Comparison of ENCODE assay signal across 17 cellular contexts in genomic region chr4:112210777-112211176, GRCh38. TPM values are rescaled to one million over a fixed set of nuclear protein-coding genes. Genes with fewer than 3 reads are reported as not detected.
DNase-seq lines count a peak whose midpoint lies in the region; ATAC-seq and TF ChIP-seq lines count a peak whose summit lies in the region.
"Had no signal": no experiment of that assay in that cellular context is flagged by ENCODE, and none has a peak within 500 bp of the region (broad histone marks: within the 10 kb centered on the region; RNA-seq: fewer than 3 reads in every experiment).

No MANE protein-coding gene starts in this region.

- no peaks in the 10 kb centered on the region for H3K27me3 ChIP-seq in IMR-90 (ENCODE audit: control insufficient read depth, insufficient read depth, low read length)
- H3K27me3 ChIP-seq in naive thymus-derived CD4-positive, alpha-beta T cell (ENCODE audit: control insufficient read depth in 2 of 2, insufficient read depth in 2 of 2, low read length in 2 of 2) = no peaks in the 10 kb centered on the region
- H3K27me3 ChIP-seq in Karpas-422 (ENCODE audit: low read length) = no peaks in the 10 kb centered on the region

- DNase-seq in GM03348 (ENCODE audit: low spot score) = peak; percentile 9
- no peak for DNase-seq in IMR-90
- DNase-seq in cardiac fibroblast (ENCODE audit: low read depth in 2 of 2) = peak; percentile 15 to 26
- peak; percentile 27 to 51 for DNase-seq in foreskin fibroblast
- no peak for DNase-seq in naive thymus-derived CD4-positive, alpha-beta T cell
- no peak for DNase-seq in stimulated activated CD4-positive, alpha-beta T cell treated with anti-CD3 and anti-CD28 coated beads, Interleukin-4, amount 100 ng/mL, for 24 hours
- DNase-seq in pons (ENCODE audit: low spot score) = no peak
- no peak for DNase-seq in Karpas-422
- DNase-seq: BE2C; C1 segment of cervical spinal cord; Caco-2; CD4-positive, CD25-positive, alpha-beta regulatory T cell; CD8-positive, alpha-beta memory T cell; H7; KBM-7 had no signal

- no peak for TF ChIP-seq POLR2A in IMR-90 (IDR thresholded peaks at IDR 0.05; ENCODE audit: low read depth, low read length)

- H3K23ac ChIP-seq in IMR-90 (ENCODE audit: low read depth, low read length) = no peak overlapping the region

- no peak overlapping the region for H3K9ac ChIP-seq in IMR-90 (ENCODE audit: low read depth, low read length)
- no peak overlapping the region for H3K9ac ChIP-seq in Karpas-422 (ENCODE audit: low read length)

- no peak overlapping the region for H3K4me3 Mint-ChIP-seq in naive thymus-derived CD4-positive, alpha-beta T cell
- H3K4me3 Mint-ChIP-seq: CD4-positive, CD25-positive, alpha-beta regulatory T cell; CD8-positive, alpha-beta memory T cell; GM23338 had no signal

- H3K79me2 ChIP-seq in Karpas-422 (ENCODE audit: low read length) = no peaks in the 10 kb centered on the region

- H2BK20ac ChIP-seq in IMR-90 (ENCODE audit: low read depth, low read length) = no peak overlapping the region

- H3K4me2 ChIP-seq in IMR-90 (ENCODE audit: low read depth, low read length) (no peak overlapping the region), Karpas-422 (ENCODE audit: low read depth, low read length, poor library complexity, severe bottlenecking) (no peak overlapping the region)
- H3K4me2 ChIP-seq: GM23338 had no signal

- H3K4me1 ChIP-seq in IMR-90 (ENCODE audit: control insufficient read depth, insufficient read depth, low read length) (peaks cover 3% of the 10 kb centered on the region), Karpas-422 (ENCODE audit: low read length) (peaks cover 4% of the 10 kb centered on the region; the same call in 1 of the 2 replicates)
- no peaks in the 10 kb centered on the region for H3K4me1 ChIP-seq in naive thymus-derived CD4-positive, alpha-beta T cell (ENCODE audit: control insufficient read depth in 2 of 2, insufficient read depth in 2 of 2, low read length in 2 of 2)
- H3K4me1 ChIP-seq: BE2C, Caco-2 had no signal

- H2AK9ac ChIP-seq in IMR-90 (replicated peaks; ENCODE audit: low read depth, low read length, poor library complexity) = no peak overlapping the region

- H4K91ac ChIP-seq in IMR-90 (ENCODE audit: insufficient read depth, low read depth, low read length) = no peak overlapping the region

- H3K9me3 Mint-ChIP-seq in naive thymus-derived CD4-positive, alpha-beta T cell = no peaks in the 10 kb centered on the region
- H3K9me3 Mint-ChIP-seq: CD4-positive, CD25-positive, alpha-beta regulatory T cell; CD8-positive, alpha-beta memory T cell had no signal

- no peaks in the 10 kb centered on the region for H3K79me1 ChIP-seq in IMR-90 (ENCODE audit: low read depth in 1 of 2, low read length in 2 of 2)

- no peak overlapping the region for H3K27ac Mint-ChIP-seq in naive thymus-derived CD4-positive, alpha-beta T cell
- H3K27ac Mint-ChIP-seq: CD8-positive, alpha-beta memory T cell; GM23338 had no signal

- in situ Hi-C loops in IMR-90 (cut with MboI; ENCODE audit: low sequenced_read_pairs) = no loop called here

- CTCF ChIA-PET in IMR-90 (lab: Yijun Ruan, JAX) = interaction anchor here (0.6 kb wide), 1 partner anchor 11 kb away, joined by 3 read pairs; no protein-coding TSS in a partner anchor
- CTCF ChIA-PET in naive thymus-derived CD4-positive, alpha-beta T cell (lab: Charles Lee) = no interaction called here

- H3K4me3 ChIP-seq in IMR-90 (ENCODE audit: insufficient read depth, low read depth, low read length) = no peak overlapping the region
- H3K4me3 ChIP-seq in cardiac fibroblast (replicated peaks in 1 of 2; ENCODE audit: low read depth in 2 of 2, low read length in 2 of 2) = no peak overlapping the region
- no peak overlapping the region for H3K4me3 ChIP-seq in foreskin fibroblast (ENCODE audit: low read depth in 1 of 2, low read length in 2 of 2)
- no peak overlapping the region for H3K4me3 ChIP-seq in naive thymus-derived CD4-positive, alpha-beta T cell (ENCODE audit: low read length)
- no peak overlapping the region for H3K4me3 ChIP-seq in Karpas-422 (ENCODE audit: low read length)
- H3K4me3 ChIP-seq: GM23338 had no signal

- H3K9me3 ChIP-seq in IMR-90 (ENCODE audit: control insufficient read depth, insufficient read depth, low read length) (no peaks in the 10 kb centered on the region), Karpas-422 (ENCODE audit: low read length) (no peaks in the 10 kb centered on the region)
- no peaks in the 10 kb centered on the region for H3K9me3 ChIP-seq in naive thymus-derived CD4-positive, alpha-beta T cell (ENCODE audit: control insufficient read depth in 2 of 3, low read length in 3 of 3)
- H3K9me3 ChIP-seq: BE2C had no signal

- H3K18ac ChIP-seq in IMR-90 (ENCODE audit: low read depth, low read length) = no peak overlapping the region

- H2AFZ ChIP-seq in IMR-90 (replicated peaks; ENCODE audit: low read length, poor library complexity) = no peak overlapping the region
- H2AFZ ChIP-seq in Karpas-422 (ENCODE audit: low read length) = no peak overlapping the region
- H2AFZ ChIP-seq: GM23338 had no signal

- no peak for TF ChIP-seq CTCF in IMR-90 (conservative IDR thresholded peaks at IDR 0.05; ENCODE audit: low read depth, low read length)
- no peak for TF ChIP-seq CTCF in cardiac fibroblast (IDR thresholded peaks at IDR 0.05; ENCODE audit: low read depth, low read length)
- no peak for TF ChIP-seq CTCF in foreskin fibroblast (IDR thresholded peaks at IDR 0.05; ENCODE audit: low read depth, low read length)

- no peak overlapping the region for H3K4ac ChIP-seq in IMR-90 (ENCODE audit: low read depth, low read length)

- no peak overlapping the region for H2BK15ac ChIP-seq in IMR-90 (ENCODE audit: low read depth, low read length)

- H4K5ac ChIP-seq in IMR-90 (ENCODE audit: low read depth, low read length) = no peak overlapping the region

- no peak overlapping the region for H3K56ac ChIP-seq in IMR-90 (ENCODE audit: extremely low read depth, insufficient read depth, low read length)

- H3K27ac ChIP-seq in IMR-90 (ENCODE audit: insufficient read depth, low read length) (no peak overlapping the region), Karpas-422 (ENCODE audit: low read length) (no peak overlapping the region)
- no peak overlapping the region for H3K27ac ChIP-seq in naive thymus-derived CD4-positive, alpha-beta T cell (ENCODE audit: low read depth, low read length)
- H3K27ac ChIP-seq: HL-60 had no signal

- ATAC-seq in IMR-90 (ENCODE audit: low read depth) = no peak
- no peak for ATAC-seq in naive thymus-derived CD4-positive, alpha-beta T cell
- ATAC-seq: GM23338 had no signal

- no peaks in the 10 kb centered on the region for H3K36me3 Mint-ChIP-seq in naive thymus-derived CD4-positive, alpha-beta T cell
- H3K36me3 Mint-ChIP-seq: CD4-positive, CD25-positive, alpha-beta regulatory T cell; CD8-positive, alpha-beta memory T cell had no signal

- H2BK120ac ChIP-seq in IMR-90 (ENCODE audit: low read depth, low read length) = no peak overlapping the region

- no TSS peak for BruUV-seq in IMR-90 (replicated peaks; lab: Mats Ljungman, UMichigan)

- H3K36me3 ChIP-seq in IMR-90 (ENCODE audit: control insufficient read depth, insufficient read depth, low read length) = no peaks in the 10 kb centered on the region
- no peaks in the 10 kb centered on the region for H3K36me3 ChIP-seq in naive thymus-derived CD4-positive, alpha-beta T cell (ENCODE audit: control insufficient read depth in 2 of 3, insufficient read depth in 3 of 3, low read length in 3 of 3)
- no peaks in the 10 kb centered on the region for H3K36me3 ChIP-seq in Karpas-422 (ENCODE audit: insufficient read depth, low read length)
- H3K36me3 ChIP-seq: BE2C had no signal

- H3K9me2 ChIP-seq in Karpas-422 (replicated peaks; ENCODE audit: insufficient read depth, low read length) = no peaks in the 10 kb centered on the region

- intact Hi-C loops in IMR-90 (cut with micrococcal nuclease) = no loop called here
- intact Hi-C loops in naive thymus-derived CD4-positive, alpha-beta T cell (cut with micrococcal nuclease) = loop anchor here in 1 of 2 donors (5.0 kb wide), 1 partner anchor 43 kb away; no protein-coding TSS in a partner anchor

- H3K27me3 Mint-ChIP-seq in naive thymus-derived CD4-positive, alpha-beta T cell = peaks cover 0 to 7% (median 0%) of the 10 kb centered on the region in 5 donors

- no peak for TF ChIP-seq RAD21 in IMR-90 (IDR thresholded peaks at IDR 0.05; ENCODE audit: low read length)

- no peak overlapping the region for H3K14ac ChIP-seq in IMR-90 (replicated peaks; ENCODE audit: low read depth, low read length)

- no peak overlapping the region for H2BK5ac ChIP-seq in IMR-90 (ENCODE audit: low read depth, low read length, poor library complexity, severe bottlenecking)

- 67% methylated on average over 1 of the region's 1 CpG; no CpG with 5 or more reads in 1 of the 2 experiments for WGBS in IMR-90 (ENCODE audit: extremely low coverage in 2 of 2, insufficient read length in 1 of 2), 2 experiments

- no peaks in the 10 kb centered on the region for H3K9me1 ChIP-seq in IMR-90 (ENCODE audit: insufficient read depth, low read length)

- H3K4me1 Mint-ChIP-seq in naive thymus-derived CD4-positive, alpha-beta T cell = peaks cover 0 to 9% (median 4%) of the 10 kb centered on the region in 7 donors
- H3K4me1 Mint-ChIP-seq: GM23338 had no signal

- H2AK5ac ChIP-seq in IMR-90 (ENCODE audit: low read depth, low read length) = no peak overlapping the region

- dilution Hi-C loops in IMR-90 (cut with HindIII; ENCODE audit: low sequenced_read_pairs, unreplicated experiment) = no loop called here

- POLR2A ChIA-PET in IMR-90 (lab: Charles Lee; ENCODE audit: unreplicated experiment) = no interaction called here
- POLR2A ChIA-PET in naive thymus-derived CD4-positive, alpha-beta T cell (lab: Charles Lee) = no interaction called here

- H4K20me1 ChIP-seq in IMR-90 (ENCODE audit: insufficient read depth, low read length) (no peaks in the 10 kb centered on the region), Karpas-422 (ENCODE audit: insufficient read depth, low read depth, low read length) (no peaks in the 10 kb centered on the region)

- no peak overlapping the region for H4K8ac ChIP-seq in IMR-90 (ENCODE audit: low read depth in 2 of 2, low read length in 2 of 2)

TF ChIP-seq in IMR-90, 13 proteins besides CTCF, POLR2A, EP300 and RAD21:
- TF ChIP-seq CEBPB (IDR thresholded peaks at IDR 0.05; ENCODE audit: low read depth, low read length) (peak; percentile 77), MAZ (IDR thresholded peaks at IDR 0.05; ENCODE audit: borderline replicate concordance, low read depth, low read length) (no peak)

RNA-seq across cellular contexts. Expression of gene AP1AR, which starts 20.8 kb away (rescaled TPM):
- total RNA-seq in IMR-90 (2012; rRNA removed) = 4.7 and 8.3 TPM in 2 replicates
- polyA plus RNA-seq in IMR-90 (2012; rRNA removed) = 3.3 and 4.0 TPM in 2 replicates
- polyA plus RNA-seq in IMR-90 (2012; cell fraction: cytosol; rRNA removed) = 3.6 and 3.8 TPM in 2 replicates
- 3.3 and 5.4 TPM in 2 replicates for polyA plus RNA-seq in IMR-90 (2012; cell fraction: nucleus; rRNA removed; ENCODE audit: low replicate concordance)
- 10 to 100 TPM in 4 of 5 experiments, 1 to 10 TPM in 1; 7.3 to 21.0 (median 17.0) TPM for total RNA-seq in naive thymus-derived CD4-positive, alpha-beta T cell
- polyA plus RNA-seq in naive thymus-derived CD4-positive, alpha-beta T cell = 10 to 100 TPM; 16.4 to 23.8 TPM
- 29.7 and 34.5 TPM in 2 replicates for total RNA-seq in Karpas-422 (2014; rRNA removed; shearing (Covaris generic); ENCODE audit: low replicate concordance)

Comparison
In these comparisons a context has a peak if more than half of its experiments do, and no peak if none do; other contexts are left out.
1. DNase-seq: peak in GM03348 (single experiment), cardiac fibroblast (2 of 2) and foreskin fibroblast (2 of 2); none in IMR-90 (single experiment), naive thymus-derived CD4-positive, alpha-beta T cell (0 of 9), stimulated activated CD4-positive, alpha-beta T cell treated with anti-CD3 and anti-CD28 coated beads, Interleukin-4, amount 100 ng/mL, for 24 hours (single experiment), pons (single experiment) and Karpas-422 (single experiment).